Comparison of ENCODE assay signal across 9 cellular contexts in the genomic region with DNA sequence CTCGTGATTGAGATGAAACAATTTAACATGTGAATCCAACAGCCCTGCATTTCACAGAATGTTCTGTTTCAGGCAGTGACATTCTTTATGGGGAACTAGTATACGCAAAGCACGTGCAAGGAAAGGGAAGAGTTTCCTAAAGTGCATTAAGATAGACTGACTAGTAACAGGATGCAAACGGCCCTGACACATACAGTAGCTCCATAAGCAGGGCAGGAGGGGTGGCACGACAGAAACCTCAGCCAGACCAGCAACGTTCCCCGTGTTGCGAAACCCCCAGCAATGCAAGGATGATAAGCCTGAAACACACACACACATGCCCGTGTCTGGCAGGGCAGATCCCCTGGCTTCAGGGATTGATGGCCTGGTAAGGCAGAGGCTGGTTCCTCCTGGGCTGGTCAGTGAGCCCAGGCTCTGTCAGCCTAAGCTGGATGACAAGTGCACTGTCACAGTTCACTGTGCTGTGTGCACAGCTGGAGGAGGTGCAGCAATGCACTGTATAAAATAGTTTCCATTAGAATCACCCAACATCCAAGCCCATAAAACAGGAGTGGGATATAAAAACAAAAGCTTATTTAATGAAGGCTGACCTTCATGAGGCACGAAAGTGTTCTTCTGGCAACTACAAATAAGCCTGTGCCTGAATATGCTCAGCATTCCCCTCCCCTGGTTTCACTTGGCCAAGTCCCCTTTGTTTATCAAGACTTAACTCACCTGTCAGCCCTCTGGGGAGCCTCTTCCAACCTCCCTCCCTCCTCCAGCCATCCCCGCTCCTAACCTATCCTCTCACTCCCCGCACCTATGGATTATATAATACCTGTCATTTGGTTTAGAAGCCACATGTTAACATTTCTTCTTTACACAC.
DNase-seq lines count a peak whose midpoint lies in the region; ATAC-seq, FAIRE-seq and TF ChIP-seq lines count a peak whose summit lies in the region.
"Had no signal": no experiment of that assay in that cellular context is flagged by ENCODE, and none has a peak within 500 bp of the region (broad histone marks: within the 10 kb centered on the region; RNA-seq: fewer than 3 reads in every experiment).

No MANE protein-coding gene starts in this region.

- no peak for FAIRE-seq in HTR-8/SVneo (lab: Jason Lieb, UNC)

- no peaks in the 10 kb centered on the region for H3K27me3 ChIP-seq in naive thymus-derived CD4-positive, alpha-beta T cell (ENCODE audit: control insufficient read depth in 2 of 2, insufficient read depth in 2 of 2, low read length in 2 of 2)
- H3K27me3 ChIP-seq: cardiac muscle cell had no signal

- peak overlapping the region in 4 of 9 donors; percentile 3 to 70 (median 36) for H3K27ac Mint-ChIP-seq in naive thymus-derived CD4-positive, alpha-beta T cell

- intact Hi-C loops in naive thymus-derived CD4-positive, alpha-beta T cell (cut with micrococcal nuclease) = loop anchor here in 1 of 2 donors (5.0 kb wide), 1 partner anchor 60 kb away; no protein-coding TSS in a partner anchor

- CTCF ChIA-PET in naive thymus-derived CD4-positive, alpha-beta T cell (lab: Charles Lee) = interaction anchor here (1.1 kb wide), 1 partner anchor 8 kb away, joined by 5 read pairs; no protein-coding TSS in a partner anchor

- no peaks in the 10 kb centered on the region for H3K9me3 Mint-ChIP-seq in naive thymus-derived CD4-positive, alpha-beta T cell

- peak overlapping the region in 1 of 10 donors; percentile 47 for H3K4me3 Mint-ChIP-seq in naive thymus-derived CD4-positive, alpha-beta T cell

- ATAC-seq in naive thymus-derived CD4-positive, alpha-beta T cell = peak; percentile 70
- ATAC-seq in HG03025 (IDR thresholded peaks at IDR 0.05; ENCODE audit: low FRiP score, unreplicated experiment) = no peak

- no peaks in the 10 kb centered on the region for H3K27me3 Mint-ChIP-seq in naive thymus-derived CD4-positive, alpha-beta T cell

- H3K27ac ChIP-seq in coronary artery = peak overlapping the region; percentile 57 to 61
- H3K27ac ChIP-seq in naive thymus-derived CD4-positive, alpha-beta T cell (ENCODE audit: low read depth, low read length) = no peak overlapping the region
- H3K27ac ChIP-seq: cardiac muscle cell had no signal

- H3K36me3 Mint-ChIP-seq in naive thymus-derived CD4-positive, alpha-beta T cell = peaks cover 0 to 36% (median 8%) of the 10 kb centered on the region in 5 donors

- peak overlapping the region; percentile 4 for H3K4me3 ChIP-seq in coronary artery
- H3K4me3 ChIP-seq in naive thymus-derived CD4-positive, alpha-beta T cell (ENCODE audit: low read length) = no peak overlapping the region
- H3K4me3 ChIP-seq: cardiac muscle cell had no signal

- DNase-seq in COLO668 (lab: John Stamatoyannopoulos, UW; ENCODE audit: unreplicated experiment) = peak; percentile 12
- peak; percentile 96 for DNase-seq in NCI-H226
- DNase-seq in coronary artery (ENCODE audit: low spot score) = peak; percentile 80
- no peak for DNase-seq in naive thymus-derived CD4-positive, alpha-beta T cell
- no peak for DNase-seq in NCI-H1694 (lab: John Stamatoyannopoulos, UW)
- no peak for DNase-seq in stimulated activated CD4-positive, alpha-beta T cell treated with anti-CD3 and anti-CD28 coated beads, Interleukin-4, amount 100 ng/mL, for 1 hour
- no peak for DNase-seq in HTR-8/SVneo (ENCODE audit: insufficient read length, low spot score)

- peaks cover 18 to 34% of the 10 kb centered on the region in 2 donors for H3K4me1 ChIP-seq in naive thymus-derived CD4-positive, alpha-beta T cell (ENCODE audit: control insufficient read depth in 2 of 2, insufficient read depth in 2 of 2, low read length in 2 of 2)

- no peaks in the 10 kb centered on the region for H3K36me3 ChIP-seq in naive thymus-derived CD4-positive, alpha-beta T cell (ENCODE audit: control insufficient read depth in 2 of 3, insufficient read depth in 3 of 3, low read length in 3 of 3)
- H3K36me3 ChIP-seq: cardiac muscle cell had no signal

- POLR2A ChIA-PET in naive thymus-derived CD4-positive, alpha-beta T cell (lab: Charles Lee) = interaction anchor here (0.6 to 2.4 kb wide), 3 partner anchors 23 to 128 kb away, joined by 3 to 8 read pairs (median 4); a partner anchor contains a TSS

- peaks cover 27 to 59% (median 39%) of the 10 kb centered on the region in 7 donors for H3K4me1 Mint-ChIP-seq in naive thymus-derived CD4-positive, alpha-beta T cell

- no peak for TF ChIP-seq CTCF in coronary artery (IDR thresholded peaks at IDR 0.05)

- H3K9me3 ChIP-seq in naive thymus-derived CD4-positive, alpha-beta T cell (ENCODE audit: control insufficient read depth in 2 of 3, low read length in 3 of 3) = no peaks in the 10 kb centered on the region

Comparison
In these comparisons a context has a peak if more than half of its experiments do, and no peak if none do; other contexts are left out.
1. DNase-seq: peak in COLO668 (single experiment), NCI-H226 (single experiment) and coronary artery (single experiment); none in naive thymus-derived CD4-positive, alpha-beta T cell (0 of 9), NCI-H1694 (single experiment), stimulated activated CD4-positive, alpha-beta T cell treated with anti-CD3 and anti-CD28 coated beads, Interleukin-4, amount 100 ng/mL, for 1 hour (single experiment) and HTR-8/SVneo (single experiment).